In genomic region chr6:26065952-26066380, GRCh38 we compare ENCODE assay signal across 8 cellular contexts. TPM values are rescaled to one million over a fixed set of nuclear protein-coding genes. Genes with fewer than 3 reads are reported as not detected.
DNase-seq lines count a peak whose midpoint lies in the region; ATAC-seq, FAIRE-seq and TF ChIP-seq lines count a peak whose summit lies in the region.

No MANE protein-coding gene starts in this region.

- H3K36me3 ChIP-seq in HEK293 (ENCODE audit: control insufficient read depth in 2 of 2, insufficient read depth in 1 of 2, low read length in 2 of 2) (no peaks in the 10 kb centered on the region), Loucy (ENCODE audit: insufficient read depth, low read length) (no peaks in the 10 kb centered on the region), K562 (ENCODE audit: control insufficient read depth, insufficient read depth, low read length) (no peaks in the 10 kb centered on the region)

- ATAC-seq in K562, result peak; percentile 91

- intact Hi-C loops in K562 (cut with micrococcal nuclease), result loop anchor here (1.0 to 10.0 kb wide), 5 partner anchors 31 to 531 kb away; partner anchors contain the start of gene ABT1

- TF ChIP-seq EP300 in K562 (IDR thresholded peaks at IDR 0.05; ENCODE audit: low read length), result peak; percentile 32; the same call in 1 of the 2 replicates

- TF ChIP-seq POLR2A in K562 (conservative IDR thresholded peaks at IDR 0.05), result no peak

- no TSS peak for BruUV-seq in K562 (replicated peaks; lab: Mats Ljungman, UMichigan)

- 0 out of 2 replicates have a peak, but pooled peaks cover 2% of the 10 kb centered on the region for H3F3A ChIP-seq in Loucy (ENCODE audit: low read depth)

- H3K9me2 ChIP-seq in Loucy (replicated peaks; ENCODE audit: low read depth, low read length), result no peaks in the 10 kb centered on the region

- DNase-seq in activated CD8-positive, alpha-beta memory T cell treated with anti-CD3 and anti-CD28 coated beads, Interleukin-2, amount 50 U/mL, for 4 hours, result peak; percentile 35
- DNase-seq in activated CD8-positive, alpha-beta memory T cell treated with anti-CD3 and anti-CD28 coated beads, Interleukin-2, amount 50 U/mL, for 48 hours, result no peak
- DNase-seq in SK-N-DZ (ENCODE audit: low spot score) (peak; percentile 65), K562 (ENCODE audit: extremely low read depth in 1 of 4, low spot score in 3 of 4) (peak; percentile 80 to 91 (median 84)), iPS-NIHi11 (ENCODE audit: low spot score) (peak; percentile 72)
- DNase-seq in stimulated activated CD4-positive, alpha-beta T cell treated with anti-CD3 and anti-CD28 coated beads, Interleukin-1b, Interleukin-23, amount 100 ng/mL, for 48 hours, result peak; percentile 63

- CTCF ChIA-PET in HEK293 (lab: Yijun Ruan, JAX), result interaction anchor here (0.6 to 26.4 kb wide), 20 partner anchors 9 to 580 kb away, joined by 3 to 724 read pairs (median 4); partner anchors contain the start of gene HFE
- CTCF ChIA-PET in K562 (lab: Yijun Ruan, JAX; ENCODE audit: low intra/inter-chr PET ratio), result interaction anchor here (0.7 to 6.9 kb wide), 4 partner anchors 32 to 1830 kb away, joined by 3 to 131 read pairs (median 4); a partner anchor contains a TSS

- H3K9me1 ChIP-seq in K562 (ENCODE audit: control insufficient read depth, insufficient read depth, low read length), result no peaks in the 10 kb centered on the region

- H4K20me1 ChIP-seq in Loucy (ENCODE audit: insufficient read depth, low read length, poor library complexity, severe bottlenecking) (no peaks in the 10 kb centered on the region), K562 (replicated peaks; ENCODE audit: control insufficient read depth, insufficient read depth, low read length) (no peaks in the 10 kb centered on the region)

- no peaks in the 10 kb centered on the region for H3K9me3 ChIP-seq in HEK293 (ENCODE audit: control insufficient read depth, insufficient read depth, low read depth, low read length)
- H3K9me3 ChIP-seq in Loucy (ENCODE audit: insufficient read depth, low read depth, low read length), result no peaks in the 10 kb centered on the region
- no peaks in the 10 kb centered on the region for H3K9me3 ChIP-seq in K562 (replicated peaks; ENCODE audit: control insufficient read depth, insufficient read depth, low read depth, low read length)

- in situ Hi-C loops in K562 (cut with MboI), result loop anchor here (5.0 to 10.0 kb wide), 2 partner anchors 36 to 529 kb away; partner anchors contain the start of gene ABT1

- peak; percentile 46 for TF ChIP-seq CTCF in HEK293 (tag by site-specific recombination; IDR thresholded peaks at IDR 0.05)
- TF ChIP-seq CTCF in Loucy (conservative IDR thresholded peaks at IDR 0.05; ENCODE audit: low read length), result peak; percentile 95
- TF ChIP-seq CTCF in K562 (IDR thresholded peaks at IDR 0.05 in 2 of 3, conservative IDR thresholded peaks at IDR 0.05 in 1 of 3; ENCODE audit: insufficient read depth in 2 of 3, low read depth in 1 of 3, low read length in 3 of 3), result peak; percentile 89 to 98 (median 93)

- H3K4me2 ChIP-seq in Loucy (ENCODE audit: low read depth, low read length, poor library complexity, severe bottlenecking) (peak overlapping the region; percentile 21), K562 (ENCODE audit: insufficient read depth, low read length) (peak overlapping the region; percentile 45; the same call in 1 of the 2 replicates)

- H3K9ac ChIP-seq in Loucy (ENCODE audit: low read depth, low read length, poor library complexity, severe bottlenecking) (peak overlapping the region; percentile 20), K562 (ENCODE audit: insufficient read depth in 1 of 2, low read depth in 2 of 2, low read length in 2 of 2) (peak overlapping the region in 1 of 2 experiments; percentile 67; a peak in 2 of 4 replicates)

- H3K27ac ChIP-seq in HEK293 (ENCODE audit: extremely low read depth, low read depth, low read length) (no peak overlapping the region), K562 (ENCODE audit: extremely low read depth, low read depth, low read length) (peak overlapping the region; percentile 70)

- H3K4me1 ChIP-seq in HEK293 (ENCODE audit: control insufficient read depth, insufficient read depth, low read length) (no peaks in the 10 kb centered on the region), Loucy (ENCODE audit: insufficient read depth, low read length, poor library complexity, severe bottlenecking) (no peaks in the 10 kb centered on the region), K562 (replicated peaks in 1 of 2; ENCODE audit: control insufficient read depth in 2 of 2, insufficient read depth in 2 of 2, low read length in 2 of 2) (peaks cover under 1 to 6% of the 10 kb centered on the region in 2 experiments; a peak in 2 of 5 replicates)

- FAIRE-seq in K562 (lab: Jason Lieb, UNC), result peak; percentile 89

- TF ChIP-seq RAD21 in K562 (CRISPR knock-in tag; conservative IDR thresholded peaks at IDR 0.05 in 1 of 2, IDR thresholded peaks at IDR 0.05 in 1 of 2), result peak; percentile 99

- 4% methylated on average over 4 of the region's 4 CpGs for WGBS in K562 (ENCODE audit: insufficient coverage, low coverage, missing lambda C conversion rate)

- H3K27me3 ChIP-seq in Loucy (ENCODE audit: insufficient read depth, low read length, poor library complexity, severe bottlenecking), result no peaks in the 10 kb centered on the region
- no peaks in the 10 kb centered on the region for H3K27me3 ChIP-seq in K562 (ENCODE audit: control insufficient read depth in 2 of 2, insufficient read depth in 2 of 2, low read length in 2 of 2)

- H3K79me2 ChIP-seq in Loucy (ENCODE audit: insufficient read depth, low read length) (no peaks in the 10 kb centered on the region), K562 (ENCODE audit: control insufficient read depth, insufficient read depth, low read length) (no peaks in the 10 kb centered on the region)

- H3K4me3 ChIP-seq in HEK293 (ENCODE audit: low read depth, low read length) (no peak overlapping the region), Loucy (ENCODE audit: low read length, poor library complexity, severe bottlenecking) (no peak overlapping the region), K562 (no peak overlapping the region)

- H2AFZ ChIP-seq in Loucy (ENCODE audit: low read length) (no peak overlapping the region), K562 (ENCODE audit: low read depth, low read length) (peak overlapping the region; percentile 93)

- POLR2A ChIA-PET in HEK293 (lab: Yijun Ruan, JAX), result interaction anchor here (1.7 kb wide), 1 partner anchor 38 kb away, joined by 3 read pairs; a partner anchor contains a TSS
- POLR2A ChIA-PET in K562 (lab: Yijun Ruan, JAX), result interaction anchor here (1.6 kb wide), 1 partner anchor 34 kb away, joined by 4 read pairs; a partner anchor contains a TSS

TF ChIP-seq in HEK293, 187 proteins besides CTCF, POLR2A, EP300 and RAD21 (continues in another document):
- peak; percentile 25; the same call in 1 of the 2 replicates for TF ChIP-seq ZNF335 (tag by site-specific recombination; conservative IDR thresholded peaks at IDR 0.05)
- no peak for TF ChIP-seq YY1 (tag by site-specific recombination; IDR thresholded peaks at IDR 0.05)
- TF ChIP-seq ZNF140 (tag by site-specific recombination; IDR thresholded peaks at IDR 0.05), result no peak
- no peak for TF ChIP-seq ZNF239 (tag by site-specific recombination; IDR thresholded peaks at IDR 0.05)
- TF ChIP-seq ZNF837 (tag by site-specific recombination; IDR thresholded peaks at IDR 0.05), result no peak
- no peak for TF ChIP-seq EGR2 (tag by site-specific recombination; IDR thresholded peaks at IDR 0.05; ENCODE audit: low read depth)
- TF ChIP-seq ZNF23 (tag by site-specific recombination; IDR thresholded peaks at IDR 0.05; ENCODE audit: borderline replicate concordance), result no peak
- TF ChIP-seq ZNF654 (tag by site-specific recombination; IDR thresholded peaks at IDR 0.05; ENCODE audit: low read depth), result peak; percentile 96
- TF ChIP-seq ZBTB8A (tag by site-specific recombination; IDR thresholded peaks at IDR 0.05), result peak; percentile 81
- TF ChIP-seq KLF10 (tag by site-specific recombination; IDR thresholded peaks at IDR 0.05), result peak; percentile 18; the same call in 1 of the 2 replicates

TF ChIP-seq in K562, 482 proteins besides CTCF, POLR2A, EP300 and RAD21 (continues in another document):
- TF ChIP-seq MAFK (IDR thresholded peaks at IDR 0.05; ENCODE audit: low read length) (peak; percentile 86), ZNF699 (CRISPR knock-in tag; IDR thresholded peaks at IDR 0.05; ENCODE audit: insufficient replicate concordance) (no peak), HES1 (IDR thresholded peaks at IDR 0.05; ENCODE audit: low read depth) (no peak), POLR2H (tag; IDR thresholded peaks at IDR 0.05; ENCODE audit: low read depth) (peak; percentile 34; the same call in 1 of the 2 replicates)

RNA-seq across cellular contexts. Expression of gene HFE, which starts 21.3 kb away (rescaled TPM):
- not detected in 2 replicates for polyA plus RNA-seq in SK-N-DZ (2014; cell fraction: cytosol; rRNA removed)
- not detected in 2 replicates for polyA plus RNA-seq in SK-N-DZ (2014; cell fraction: nucleus; rRNA removed)
- 2.3 and 3.3 TPM in 2 replicates for total RNA-seq in K562 (2011; cell fraction: chromatin; rRNA removed; ENCODE audit: low replicate concordance)
- 1.3 and 2.2 TPM in 2 replicates for total RNA-seq in K562 (2011; cell fraction: nucleolus; rRNA removed)
- 2.1 and 3.3 TPM in 2 replicates for total RNA-seq in K562 (2011; cell fraction: nucleoplasm; rRNA removed)
- total RNA-seq in K562 (2014; rRNA removed) (0.14 and 0.73 TPM in 2 replicates), K562 (2014; rRNA removed; fragmentation: Illumina TruSeq; extraction: Trizol) (0.76 and 1.1 TPM in 2 replicates), K562 (2015; rRNA removed; fragmentation: Illumina TruSeq; extraction: Trizol) (1.2 and 1.3 TPM in 2 replicates), K562 (2021) (0.58 and 0.98 TPM in 2 replicates)
- polyA plus RNA-seq in K562 (2011; rRNA removed) (0.54 and 1.1 TPM in 2 replicates), K562 (2014; fragmentation: Illumina TruSeq; extraction: Trizol) (0.78 and 0.89 TPM in 2 replicates), K562 (2014; fragmentation: Nextera tagmentation; extraction: Ambion mirVana) (under 1 TPM; 0.17 to 0.31 TPM), K562 (2014; rRNA removed) (0.84 and 1.2 TPM in 2 replicates)
- 0.66 and 0.88 TPM in 2 replicates for polyA plus RNA-seq in K562 (2011; cell fraction: cytosol; rRNA removed)
- 0.65 and 0.95 TPM in 2 replicates for polyA plus RNA-seq in K562 (2011; cell fraction: nucleus; rRNA removed)
- polyA plus RNA-seq in K562 (2012), result 1.8 and 2.4 TPM in 2 replicates
- polyA minus RNA-seq in K562 (2011; rRNA and poly(A)+ RNA removed), result 1.3 and 1.7 TPM in 2 replicates
- 0.95 TPM in 1 of 2 replicates, not detected in the other for polyA minus RNA-seq in K562 (2011; cell fraction: cytosol; rRNA and poly(A)+ RNA removed)
- polyA minus RNA-seq in K562 (2011; cell fraction: nucleus; rRNA and poly(A)+ RNA removed), result 0.44 and 0.94 TPM in 2 replicates
